25 cellular contexts compared by ENCODE assay signal in the genomic region with DNA sequence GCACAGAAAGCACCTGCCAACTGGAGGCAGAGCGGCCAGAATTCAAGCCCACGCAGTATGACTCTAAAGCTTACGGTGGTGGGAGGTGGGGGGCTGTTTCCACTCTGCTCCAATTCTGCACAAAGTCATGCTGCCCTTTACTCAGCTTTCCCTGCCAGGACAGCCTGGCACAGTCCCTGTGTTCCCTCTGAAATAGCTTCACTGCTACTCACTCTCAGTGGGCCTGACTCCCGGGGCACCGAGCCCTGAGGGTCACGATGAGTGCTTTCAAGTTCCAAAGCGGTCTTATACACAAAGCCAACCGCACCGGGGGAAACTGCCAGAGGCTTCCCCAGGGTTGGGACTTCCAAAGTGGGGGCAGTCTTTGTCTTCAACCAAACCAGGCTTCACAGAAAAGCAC.
DNase-seq lines count a peak whose midpoint lies in the region; ATAC-seq and TF ChIP-seq lines count a peak whose summit lies in the region.
"Had no signal": no experiment of that assay in that cellular context is flagged by ENCODE, and none has a peak within 500 bp of the region (broad histone marks: within the 10 kb centered on the region; RNA-seq: fewer than 3 reads in every experiment).

No MANE protein-coding gene starts in this region.

- H3K27ac ChIP-seq in RWPE2 (ENCODE audit: poor library complexity, severe bottlenecking) (peak overlapping the region; percentile 63), parathyroid adenoma (peak overlapping the region; percentile 27)
- H3K27ac ChIP-seq: ascending aorta, BLaER1, hepatocyte, HL-60, left lung had no signal

- DNase-seq in EH (ENCODE audit: low read depth) = peak; percentile 17
- no peak for DNase-seq in RWPE2 (ENCODE audit: low spot score)
- DNase-seq in fibroblast of gingiva (ENCODE audit: low read depth) = peak; percentile 33
- DNase-seq in COLO829 (ENCODE audit: low spot score) = no peak
- DNase-seq in activated CD4-positive, CD25-positive, alpha-beta regulatory T cell treated with anti-CD3 and anti-CD28 coated beads, Interleukin-2, amount 50 U/mL, for 72 hours = no peak
- DNase-seq in HAP-1 (ENCODE audit: low spot score in 2 of 2) = no peak
- DNase-seq: ACHN; activated B cell treated with CpG ODN at 0.5 μM for 24 hours; activated CD4-positive, alpha-beta T cell treated with anti-CD3 and anti-CD28 coated beads, Interleukin-2, amount 50 U/mL, for 4 hours; Caco-2; central memory CD4-positive, alpha-beta T cell; DMS79; H9; left lung; NCI-H1105 treated with DMSO at 0.1 percent for 48 hours; NCI-H2081; nephron progenitor cell; stimulated activated CD4-positive, alpha-beta T cell treated with anti-CD3 and anti-CD28 coated beads, Interleukin-1b, Interleukin-23, amount 100 ng/mL, for 48 hours had no signal

- no peak overlapping the region for H3K9ac ChIP-seq in parathyroid adenoma
- H3K9ac ChIP-seq: BLaER1 had no signal

- H3K9me3 ChIP-seq in RWPE2 (ENCODE audit: severe bottlenecking) = no peaks in the 10 kb centered on the region
- no peaks in the 10 kb centered on the region for H3K9me3 ChIP-seq in parathyroid adenoma (ENCODE audit: control insufficient read depth, low read length)
- H3K9me3 ChIP-seq in HAP-1 = no peaks in the 10 kb centered on the region
- H3K9me3 ChIP-seq: ascending aorta, BLaER1, Caco-2 had no signal

- H3K36me3 ChIP-seq in RWPE2 (ENCODE audit: low read depth) (no peaks in the 10 kb centered on the region), parathyroid adenoma (ENCODE audit: control insufficient read depth, insufficient read depth, low read length) (no peaks in the 10 kb centered on the region), HAP-1 (replicated peaks) (no peaks in the 10 kb centered on the region)
- H3K36me3 ChIP-seq: ascending aorta, BLaER1, left lung had no signal

- peaks cover 20% of the 10 kb centered on the region for H3K4me1 ChIP-seq in RWPE2 (ENCODE audit: insufficient read depth, poor library complexity, severe bottlenecking)
- no peaks in the 10 kb centered on the region for H3K4me1 ChIP-seq in parathyroid adenoma
- no peaks in the 10 kb centered on the region for H3K4me1 ChIP-seq in HAP-1
- H3K4me1 ChIP-seq: ascending aorta, BLaER1, Caco-2, left lung had no signal

- TF ChIP-seq CTCF in RWPE2 (IDR thresholded peaks at IDR 0.05; ENCODE audit: poor library complexity, severe bottlenecking) (no peak), parathyroid adenoma (IDR thresholded peaks at IDR 0.05) (no peak)

- H3K4me3 ChIP-seq in RWPE2 (ENCODE audit: severe bottlenecking) (no peak overlapping the region), parathyroid adenoma (ENCODE audit: low read depth, low read length) (no peak overlapping the region), HAP-1 (no peak overlapping the region)
- H3K4me3 ChIP-seq: ascending aorta, BLaER1, hepatocyte, left lung, skin epidermis had no signal

- no peak overlapping the region for H2AFZ ChIP-seq in parathyroid adenoma
- H2AFZ ChIP-seq: hepatocyte had no signal

- H3K4me2 ChIP-seq in parathyroid adenoma (ENCODE audit: low read length) = no peak overlapping the region
- H3K4me2 ChIP-seq: BLaER1, hepatocyte had no signal

- H3K27me3 ChIP-seq in RWPE2 (ENCODE audit: insufficient read depth, poor library complexity, severe bottlenecking) = no peaks in the 10 kb centered on the region
- no peaks in the 10 kb centered on the region for H3K27me3 ChIP-seq in parathyroid adenoma (ENCODE audit: control insufficient read depth, insufficient read depth, low read length)
- H3K27me3 ChIP-seq in HAP-1 (ENCODE audit: low read depth) = no peaks in the 10 kb centered on the region
- H3K27me3 ChIP-seq: ascending aorta, BLaER1, hepatocyte had no signal

- in situ Hi-C loops in HAP-1 (cut with MboI; ENCODE audit: low sequenced_read_pairs) = no loop called here

- ATAC-seq in RWPE2 (ENCODE audit: low read depth) (peak; percentile 16; the same call in 1 of the 3 replicates), GM19455 (IDR thresholded peaks at IDR 0.05; ENCODE audit: unreplicated experiment) (no peak)
- ATAC-seq: left lung had no signal

- H3K79me2 ChIP-seq in parathyroid adenoma = no peaks in the 10 kb centered on the region
- H3K79me2 ChIP-seq: hepatocyte had no signal

Comparison
In these comparisons a context has a peak if more than half of its experiments do, and no peak if none do; other contexts are left out.
1. DNase-seq: peak in EH (single experiment) and fibroblast of gingiva (single experiment); none in RWPE2 (single experiment), COLO829 (single experiment), activated CD4-positive, CD25-positive, alpha-beta regulatory T cell treated with anti-CD3 and anti-CD28 coated beads, Interleukin-2, amount 50 U/mL, for 72 hours (single experiment) and HAP-1 (0 of 2).